Comparison of ENCODE assay signal across 29 cellular contexts in the genomic region with DNA sequence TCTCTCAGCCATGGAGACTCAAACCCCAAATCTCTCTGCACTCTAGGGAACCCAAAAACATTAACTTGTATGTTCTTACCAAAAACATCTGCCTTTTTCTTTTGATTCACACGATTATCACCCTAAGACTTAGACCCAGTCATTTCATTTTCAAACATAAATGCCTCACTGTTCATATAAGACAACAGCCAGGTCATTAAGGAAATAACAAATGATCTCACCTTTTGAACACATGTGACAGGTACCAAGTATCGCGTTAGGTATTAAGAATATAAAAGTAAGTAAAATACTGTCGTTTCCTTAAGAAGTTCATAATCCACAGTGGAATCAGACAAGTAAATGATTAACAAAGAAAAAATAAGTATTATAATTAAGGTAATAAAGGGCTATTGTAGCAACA. TPM values are rescaled to one million over a fixed set of nuclear protein-coding genes. Genes with fewer than 3 reads are reported as not detected.
DNase-seq lines count a peak whose midpoint lies in the region; ATAC-seq, FAIRE-seq and TF ChIP-seq lines count a peak whose summit lies in the region.
"Had no signal": no experiment of that assay in that cellular context is flagged by ENCODE, and none has a peak within 500 bp of the region (broad histone marks: within the 10 kb centered on the region; RNA-seq: fewer than 3 reads in every experiment).

No MANE protein-coding gene starts in this region.

- no peaks in the 10 kb centered on the region for H3K36me3 ChIP-seq in small intestine (ENCODE audit: control insufficient read depth in 2 of 2, insufficient read depth in 2 of 2, low read length in 2 of 2)
- no peaks in the 10 kb centered on the region for H3K36me3 ChIP-seq in brain microvascular endothelial cell (replicated peaks)

- peaks cover 39% of the 10 kb centered on the region for H3K4me1 Mint-ChIP-seq in WTC11
- H3K4me1 Mint-ChIP-seq in progenitor cell of endocrine pancreas (ENCODE audit: low read depth), result peaks cover 32% of the 10 kb centered on the region
- H3K4me1 Mint-ChIP-seq in activated CD4-positive, alpha-beta T cell treated with anti-CD3 and anti-CD28 coated beads, Interleukin-2, amount 10 ng/mL, durations not matched to agents 24 days and 14 days, result peaks cover 28% of the 10 kb centered on the region

- POLR2A ChIA-PET in WTC11 (lab: Charles Lee), result no interaction called here

- H3K9me3 Mint-ChIP-seq in WTC11, result peaks cover 4% of the 10 kb centered on the region
- H3K9me3 Mint-ChIP-seq in progenitor cell of endocrine pancreas (ENCODE audit: low read depth), result no peaks in the 10 kb centered on the region
- H3K9me3 Mint-ChIP-seq in activated CD4-positive, alpha-beta T cell treated with anti-CD3 and anti-CD28 coated beads, Interleukin-2, amount 10 ng/mL, durations not matched to agents 24 days and 14 days, result no peaks in the 10 kb centered on the region
- H3K9me3 Mint-ChIP-seq: activated T-helper 1 cell treated with anti-CD3 and anti-CD28 coated beads, Interleukin-12 subunit alpha, Interleukin-12 subunit beta, Interleukin-2, Interleukin-4 antibody, amounts not matched to agents 30 ng/mL and 10 ng/mL and 1 ng/mL, durations not matched to agents 14 hours and 24 hours and 36 hours; endodermal cell; neural crest cell had no signal

- peaks cover 23% of the 10 kb centered on the region for H3K36me3 Mint-ChIP-seq in WTC11
- H3K36me3 Mint-ChIP-seq in progenitor cell of endocrine pancreas (ENCODE audit: insufficient read depth), result peaks cover 15% of the 10 kb centered on the region
- H3K36me3 Mint-ChIP-seq in activated CD4-positive, alpha-beta T cell treated with anti-CD3 and anti-CD28 coated beads, Interleukin-2, amount 10 ng/mL, durations not matched to agents 24 days and 14 days (ENCODE audit: low read depth), result peaks cover 25% of the 10 kb centered on the region

- 0 out of 2 replicates have a peak overlapping the region, but pooled peaks have one; percentile 23 for H3K27ac Mint-ChIP-seq in WTC11
- no peak overlapping the region for H3K27ac Mint-ChIP-seq in progenitor cell of endocrine pancreas
- no peak overlapping the region for H3K27ac Mint-ChIP-seq in activated CD4-positive, alpha-beta T cell treated with anti-CD3 and anti-CD28 coated beads, Interleukin-2, amount 10 ng/mL, durations not matched to agents 24 days and 14 days
- H3K27ac Mint-ChIP-seq: activated naive CD4-positive, alpha-beta T cell treated with anti-CD3 and anti-CD28 coated beads for 36 hours; activated T-helper 1 cell treated with anti-CD3 and anti-CD28 coated beads, Interleukin-12 subunit alpha, Interleukin-12 subunit beta, Interleukin-2, Interleukin-4 antibody, amounts not matched to agents 30 ng/mL and 10 ng/mL and 1 ng/mL, durations not matched to agents 14 hours and 24 hours and 36 hours had no signal

- H3K4me3 Mint-ChIP-seq in WTC11, result no peak overlapping the region
- no peak overlapping the region for H3K4me3 Mint-ChIP-seq in progenitor cell of endocrine pancreas (ENCODE audit: low read depth)
- H3K4me3 Mint-ChIP-seq in activated CD4-positive, alpha-beta T cell treated with anti-CD3 and anti-CD28 coated beads, Interleukin-2, amount 10 ng/mL, durations not matched to agents 24 days and 14 days, result no peak overlapping the region
- H3K4me3 Mint-ChIP-seq: activated naive CD4-positive, alpha-beta T cell treated with anti-CD3 and anti-CD28 coated beads for 36 hours; activated T-helper 1 cell treated with anti-CD3 and anti-CD28 coated beads, Interleukin-12 subunit alpha, Interleukin-12 subunit beta, Interleukin-2, Interleukin-4 antibody, amounts not matched to agents 30 ng/mL and 10 ng/mL and 1 ng/mL, durations not matched to agents 14 hours and 24 hours and 36 hours; CD14-positive monocyte; endodermal cell; neural crest cell had no signal

- in situ Hi-C loops in brain microvascular endothelial cell (cut with HindIII; ENCODE audit: low pct_ligation_motif_present, low sequenced_read_pairs), result no loop called here

- peaks cover 7% of the 10 kb centered on the region in 2 donors for H3K4me1 ChIP-seq in small intestine (ENCODE audit: control insufficient read depth in 2 of 2, insufficient read depth in 1 of 2, low read depth in 1 of 2, low read length in 1 of 2)

- H3K4me3 ChIP-seq in small intestine (ENCODE audit: low read depth in 1 of 2, low read length in 2 of 2), result no peak overlapping the region
- H3K4me3 ChIP-seq in brain microvascular endothelial cell (ENCODE audit: low read depth, low read length), result no peak overlapping the region
- H3K4me3 ChIP-seq: coronary artery had no signal

- intact Hi-C loops in activated CD4-positive, alpha-beta T cell treated with anti-CD3 and anti-CD28 coated beads, Interleukin-2, amount 10 ng/mL, durations not matched to agents 24 days and 14 days (cut with micrococcal nuclease), result no loop called here

- H3K27me3 Mint-ChIP-seq in WTC11 (ENCODE audit: low read depth) (no peaks in the 10 kb centered on the region), progenitor cell of endocrine pancreas (no peaks in the 10 kb centered on the region)
- H3K27me3 Mint-ChIP-seq in activated CD4-positive, alpha-beta T cell treated with anti-CD3 and anti-CD28 coated beads, Interleukin-2, amount 10 ng/mL, durations not matched to agents 24 days and 14 days, result no peaks in the 10 kb centered on the region

- DNase-seq in HT-29 (ENCODE audit: low spot score), result peak; percentile 28
- no peak for DNase-seq in WTC11 (ENCODE audit: low spot score)
- DNase-seq in small intestine, result peak; percentile 67
- no peak for DNase-seq in progenitor cell of endocrine pancreas (ENCODE audit: low spot score, unreplicated experiment)
- DNase-seq in brain microvascular endothelial cell, result no peak
- DNase-seq in activated CD4-positive, alpha-beta T cell treated with anti-CD3 and anti-CD28 coated beads, Interleukin-2, amount 10 ng/mL, durations not matched to agents 24 days and 14 days, result no peak
- DNase-seq: activated naive CD4-positive, alpha-beta T cell treated with anti-CD3 and anti-CD28 coated beads for 36 hours; amygdala; endodermal cell; GOT3; hypothalamus; IMR-90; midbrain; NCI-H1092; NCI-H187 treated with DMSO at 0.1 percent for 48 hours; NCI-H2171 treated with DMSO at 0.1 percent for 48 hours; NCI-H524; PC-3; right cardiac atrium; stimulated activated CD4-positive, alpha-beta T cell treated with anti-CD3 and anti-CD28 coated beads, Interleukin-4, amount 100 ng/mL, for 1 hour; T-helper 2 cell had no signal

- ATAC-seq in WTC11 (no peak), esophagus mucosa (peak; percentile 51)
- ATAC-seq: PC-3, right cardiac atrium, Right ventricle myocardium inferior, SK-N-SH treated with all-trans-retinoic acid at 6 μM for 48 hours had no signal

- no peaks in the 10 kb centered on the region for H3K9me3 ChIP-seq in small intestine (ENCODE audit: control insufficient read depth, low read depth)

- WGBS in small intestine, 3 donors, result 15 to 59% (median 28%) methylated on average over 4 of the region's 4 CpGs

- TF ChIP-seq CTCF in WTC11 (IDR thresholded peaks at IDR 0.05) (no peak), progenitor cell of endocrine pancreas (IDR thresholded peaks at IDR 0.05; ENCODE audit: unreplicated experiment) (no peak), brain microvascular endothelial cell (IDR thresholded peaks at IDR 0.05; ENCODE audit: low read depth, low read length, missing control alignments) (no peak)

- H3K27ac ChIP-seq in small intestine (ENCODE audit: low read depth in 1 of 2, low read length in 1 of 2) (peak overlapping the region; percentile 73 to 78), brain microvascular endothelial cell (no peak overlapping the region)
- H3K27ac ChIP-seq: coronary artery, parathyroid adenoma had no signal

- no peaks in the 10 kb centered on the region for H3K27me3 ChIP-seq in small intestine (ENCODE audit: control insufficient read depth in 2 of 2, insufficient read depth in 2 of 2, low read length in 2 of 2)
- H3K27me3 ChIP-seq in brain microvascular endothelial cell (replicated peaks), result no peaks in the 10 kb centered on the region

- CTCF ChIA-PET in WTC11 (lab: Charles Lee), result no interaction called here

- FAIRE-seq in small intestine (lab: Jason Lieb, UNC), result peak; percentile 90

TF ChIP-seq in WTC11, 78 proteins besides CTCF, POLR2A, EP300 and RAD21:
- TF ChIP-seq TP53 (CRISPR knock-in tag; IDR thresholded peaks at IDR 0.05), result no peak
- TF ChIP-seq PRRX2 (CRISPR knock-in tag; IDR thresholded peaks at IDR 0.05), result no peak
- TF ChIP-seq ZNF219 (CRISPR knock-in tag; IDR thresholded peaks at IDR 0.05; ENCODE audit: borderline replicate concordance), result no peak
- no peak for TF ChIP-seq GTF2I (CRISPR knock-in tag; conservative IDR thresholded peaks at IDR 0.05)
- TF ChIP-seq MLX (CRISPR knock-in tag; IDR thresholded peaks at IDR 0.05), result no peak
- no peak for TF ChIP-seq GRHL2 (CRISPR knock-in tag; IDR thresholded peaks at IDR 0.05; ENCODE audit: insufficient replicate concordance, severe bottlenecking)
- TF ChIP-seq ZBTB43 (CRISPR knock-in tag; IDR thresholded peaks at IDR 0.05), result no peak

RNA-seq across cellular contexts. Expression of gene TM9SF3, which starts 8.8 kb away (rescaled TPM):
- total RNA-seq in HT-29 (2014; rRNA removed; shearing (Covaris generic)), result 42.3 and 52.0 TPM in 2 replicates
- total RNA-seq in WTC11 (2021) (107 to 116 TPM (median 113 TPM) in 3 replicates), esophagus mucosa (60.7 TPM), progenitor cell of endocrine pancreas (140 and 152 TPM in 2 replicates)
- 10 to 100 TPM; 30.3 to 91.1 (median 34.0) TPM for polyA plus RNA-seq in small intestine
- 84.5 and 86.1 TPM in 2 replicates for total RNA-seq in activated CD4-positive, alpha-beta T cell treated with anti-CD3 and anti-CD28 coated beads, Interleukin-2, amount 10 ng/mL, durations not matched to agents 24 days and 14 days

Comparison
In these comparisons a context has a peak if more than half of its experiments do, and no peak if none do; other contexts are left out.
1. DNase-seq: peak in HT-29 (single experiment) and small intestine (single experiment); none in WTC11 (single experiment), progenitor cell of endocrine pancreas (single experiment), brain microvascular endothelial cell (single experiment) and activated CD4-positive, alpha-beta T cell treated with anti-CD3 and anti-CD28 coated beads, Interleukin-2, amount 10 ng/mL, durations not matched to agents 24 days and 14 days (single experiment).